In genomic region chr20:2749343-2749950, GRCh38 we compare ENCODE assay signal across 15 cellular contexts. TPM values are rescaled to one million over a fixed set of nuclear protein-coding genes. Genes with fewer than 3 reads are reported as not detected.
DNase-seq lines count a peak whose midpoint lies in the region; TF ChIP-seq lines count a peak whose summit lies in the region.
"Had no signal": no experiment of that assay in that cellular context is flagged by ENCODE, and none has a peak within 500 bp of the region (broad histone marks: within the 10 kb centered on the region; RNA-seq: fewer than 3 reads in every experiment).

No MANE protein-coding gene starts in this region.

- no peak overlapping the region for H2BK20ac ChIP-seq in H9 (ENCODE audit: low read depth, low read length, poor library complexity, severe bottlenecking)

- no peaks in the 10 kb centered on the region for H3K9me3 ChIP-seq in H9 (ENCODE audit: control insufficient read depth, low read depth, low read length)
- no peaks in the 10 kb centered on the region for H3K9me3 ChIP-seq in hepatocyte (ENCODE audit: low read depth)
- no peaks in the 10 kb centered on the region for H3K9me3 ChIP-seq in neuronal stem cell (replicated peaks in 1 of 2; ENCODE audit: control insufficient read depth in 2 of 2, insufficient read depth in 1 of 2, low read depth in 1 of 2, low read length in 2 of 2)

- no peak overlapping the region for H2BK15ac ChIP-seq in H9 (ENCODE audit: low read depth, low read length)
- H2BK15ac ChIP-seq in neuronal stem cell (ENCODE audit: low read length), result no peak overlapping the region

- H3K4me1 Mint-ChIP-seq in H9, result peaks cover 33 to 49% of the 10 kb centered on the region in 2 experiments

- H3T11ph ChIP-seq in H9 (ENCODE audit: low read length), result no peak overlapping the region

- H4K5ac ChIP-seq in H9 (ENCODE audit: insufficient read length, low read depth, low read length), result no peak overlapping the region

- H3K23ac ChIP-seq in H9 (ENCODE audit: insufficient read length, low read depth, low read length) (no peak overlapping the region), neuronal stem cell (ENCODE audit: low read depth, low read length, poor library complexity) (peak overlapping the region; percentile 44)

- peak overlapping the region; percentile 11 for H3K18ac ChIP-seq in H9 (ENCODE audit: insufficient read length, low read depth, low read length)
- H3K18ac ChIP-seq in neuronal stem cell (ENCODE audit: low read length), result peak overlapping the region; percentile 48

- H2AFZ ChIP-seq in H9 (ENCODE audit: low read length) (no peak overlapping the region), hepatocyte (no peak overlapping the region), neuronal stem cell (ENCODE audit: low read length) (no peak overlapping the region)

- H3K4ac ChIP-seq in H9 (ENCODE audit: low read depth, low read length) (no peak overlapping the region), neuronal stem cell (ENCODE audit: low read length) (no peak overlapping the region)

- H3K9me2 ChIP-seq in hepatocyte (replicated peaks; ENCODE audit: insufficient read depth), result no peaks in the 10 kb centered on the region

- TF ChIP-seq CTCF in H9 (conservative IDR thresholded peaks at IDR 0.05) (no peak), hepatocyte (IDR thresholded peaks at IDR 0.05; ENCODE audit: poor library complexity) (no peak)

- H3K4me1 ChIP-seq in H9 (ENCODE audit: insufficient read depth, low read length) (no peaks in the 10 kb centered on the region; the same call in 1 of the 2 replicates), hepatocyte (ENCODE audit: insufficient read depth) (peaks cover 25% of the 10 kb centered on the region), neuronal stem cell (ENCODE audit: control insufficient read depth in 2 of 2, insufficient read depth in 1 of 2, low read depth in 1 of 2, low read length in 2 of 2) (peaks cover 3 to 4% of the 10 kb centered on the region in 2 donors)

- WGBS in H9 (ENCODE audit: extremely low coverage, insufficient read length, low lambda C conversion rate), result no CpG with 5 or more reads among the region's 49 CpGs
- 14% methylated on average over 32 of the region's 49 CpGs for WGBS in hepatocyte (ENCODE audit: low lambda C conversion rate, missing lambda C conversion rate)
- no CpG with 5 or more reads among the region's 49 CpGs for WGBS in neuronal stem cell (ENCODE audit: extremely low coverage in 2 of 2, insufficient read length in 2 of 2, insufficient replicate concordance in 1 of 2), 2 donors

- H4K8ac ChIP-seq in H9 (replicated peaks; ENCODE audit: insufficient read length, low read depth, low read length), result no peak overlapping the region
- no peak overlapping the region for H4K8ac ChIP-seq in neuronal stem cell (ENCODE audit: low read depth, low read length)

- no peak overlapping the region for H3K27ac Mint-ChIP-seq in H9
- H3K27ac Mint-ChIP-seq: B cell had no signal

- no peak overlapping the region for H3K56ac ChIP-seq in H9 (ENCODE audit: insufficient read length, low read depth, low read length)

- H2BK120ac ChIP-seq in H9 (ENCODE audit: low read depth, low read length, poor library complexity, severe bottlenecking) (no peak overlapping the region), neuronal stem cell (ENCODE audit: low read depth, low read length) (no peak overlapping the region)

- no peaks in the 10 kb centered on the region for H3K36me3 ChIP-seq in hepatocyte (replicated peaks; ENCODE audit: insufficient read depth, low read depth)
- H3K36me3 ChIP-seq in neuronal stem cell (replicated peaks in 1 of 2; ENCODE audit: control insufficient read depth in 2 of 2, insufficient read depth in 2 of 2, low read length in 2 of 2), result no peaks in the 10 kb centered on the region

- peak overlapping the region; percentile 55 for H3K4me2 ChIP-seq in H9 (ENCODE audit: insufficient read depth, insufficient read length, low read length)
- peak overlapping the region; percentile 96 for H3K4me2 ChIP-seq in hepatocyte
- H3K4me2 ChIP-seq in neuronal stem cell (ENCODE audit: insufficient read depth, low read length, poor library complexity, severe bottlenecking), result no peak overlapping the region

- peaks cover 28% of the 10 kb centered on the region for H3K23me2 ChIP-seq in H9 (ENCODE audit: insufficient read length, low read depth, low read length, poor library complexity, severe bottlenecking)

- H3K4me3 Mint-ChIP-seq in H9, result peak overlapping the region; percentile 48 to 82; a peak in 4 of 5 replicates
- H3K4me3 Mint-ChIP-seq: B cell had no signal

- no peaks in the 10 kb centered on the region; a peak in 2 of 5 replicates for H3K9me3 Mint-ChIP-seq in H9
- H3K9me3 Mint-ChIP-seq: CD4-positive, alpha-beta memory T cell had no signal

- H3K27me3 Mint-ChIP-seq in H9 (ENCODE audit: low read depth), result peaks cover 91% of the 10 kb centered on the region

- H4K20me1 ChIP-seq in H9 (ENCODE audit: control insufficient read depth, insufficient read depth, insufficient read length) (no peaks in the 10 kb centered on the region), hepatocyte (ENCODE audit: insufficient read depth, poor library complexity, severe bottlenecking) (no peaks in the 10 kb centered on the region)

- H2BK12ac ChIP-seq in H9 (ENCODE audit: insufficient read length, low read depth, low read length) (no peak overlapping the region), neuronal stem cell (ENCODE audit: low read length) (no peak overlapping the region)

- H3K27ac ChIP-seq in H9 (ENCODE audit: insufficient read length, low read depth, low read length) (no peak overlapping the region), hepatocyte (no peak overlapping the region), neuronal stem cell (replicated peaks; ENCODE audit: low read length) (no peak overlapping the region)
- H3K27ac ChIP-seq: SK-N-MC had no signal

- H2AK5ac ChIP-seq in H9 (ENCODE audit: insufficient read length, low read length), result no peak overlapping the region
- H2AK5ac ChIP-seq in neuronal stem cell (ENCODE audit: low read depth, low read length), result no peak overlapping the region

- H2BK5ac ChIP-seq in H9 (ENCODE audit: insufficient read length, low read length), result no peak overlapping the region
- no peak overlapping the region for H2BK5ac ChIP-seq in neuronal stem cell (ENCODE audit: low read length)

- DNase-seq in D341Med (ENCODE audit: low spot score) (peak; percentile 33), H9 (no peak), hepatocyte (ENCODE audit: low spot score) (no peak), neuronal stem cell (ENCODE audit: low spot score) (no peak), NCI-H748 (lab: John Stamatoyannopoulos, UW; ENCODE audit: unreplicated experiment) (no peak), COR-L47 (lab: John Stamatoyannopoulos, UW) (no peak), hepatic stellate cell (ENCODE audit: low spot score) (no peak), iPS-NIHi7 (ENCODE audit: extremely low spot score) (no peak)
- DNase-seq: ACHN; CD4-positive, alpha-beta memory T cell; DND-41; HCEC 1CT; NCI-H2107 had no signal

- H3K27me3 ChIP-seq in H9 (ENCODE audit: insufficient read depth, low read length) (peaks cover 48% of the 10 kb centered on the region), hepatocyte (peaks cover 60% of the 10 kb centered on the region), neuronal stem cell (ENCODE audit: control insufficient read depth in 3 of 3, insufficient read depth in 3 of 3, low read depth in 1 of 3, low read length in 3 of 3) (peaks cover 31 to 95% (median 74%) of the 10 kb centered on the region in 3 experiments)

- H3K79me2 ChIP-seq in H9 (ENCODE audit: insufficient read depth, low read length) (no peaks in the 10 kb centered on the region), hepatocyte (no peaks in the 10 kb centered on the region)

- H4K91ac ChIP-seq in H9 (ENCODE audit: insufficient read length, low read depth, low read length) (no peak overlapping the region), neuronal stem cell (ENCODE audit: low read depth, low read length, poor library complexity) (no peak overlapping the region)

- H3K14ac ChIP-seq in H9 (ENCODE audit: insufficient read depth, low read length) (no peak overlapping the region; the same call in 1 of the 2 replicates), neuronal stem cell (ENCODE audit: low read length) (no peak overlapping the region)

- H3K9ac ChIP-seq in H9 (ENCODE audit: extremely low read depth, insufficient read length, low read length) (no peak overlapping the region), neuronal stem cell (ENCODE audit: low read depth, low read length, poor library complexity) (no peak overlapping the region)

- H3K36me3 Mint-ChIP-seq in H9 (ENCODE audit: insufficient read depth in 1 of 3, low read depth in 3 of 3), result no peaks in the 10 kb centered on the region; a peak in 1 of 7 replicates
- H3K36me3 Mint-ChIP-seq: CD4-positive, alpha-beta memory T cell had no signal

- H3K4me3 ChIP-seq in hepatocyte (no peak overlapping the region), neuronal stem cell (ENCODE audit: low read length in 2 of 2) (no peak overlapping the region)
- H3K4me3 ChIP-seq: SK-N-MC had no signal

- H3K79me1 ChIP-seq in H9 (ENCODE audit: insufficient read depth, low read depth, low read length, poor library complexity, severe bottlenecking), result no peaks in the 10 kb centered on the region
- H3K79me1 ChIP-seq in neuronal stem cell (ENCODE audit: low read depth, low read length), result no peaks in the 10 kb centered on the region

RNA-seq across cellular contexts. Expression of gene CPXM1, which starts 51.0 kb away (rescaled TPM):
- total RNA-seq in H9 (2021) (69.0 and 70.0 TPM in 2 replicates), hepatocyte (47.9 and 57.8 TPM in 2 replicates)
- polyA plus RNA-seq in hepatocyte, result 66.3 and 82.5 TPM in 2 replicates
- polyA plus RNA-seq in neuronal stem cell (2013, experiment 1 of 2), result 100 TPM
- 97.5 TPM for polyA plus RNA-seq in neuronal stem cell (2013, experiment 2 of 2)
- total RNA-seq: CD4-positive, alpha-beta memory T cell had no signal
- polyA plus RNA-seq: CD4-positive, alpha-beta memory T cell had no signal

RNA-seq across cellular contexts. Expression of gene EBF4, which starts 56.9 kb away (rescaled TPM):
- total RNA-seq in H9 (2021) (3.9 and 4.3 TPM in 2 replicates), hepatocyte (10.7 and 11.6 TPM in 2 replicates)
- polyA plus RNA-seq in hepatocyte, result 17.9 and 27.1 TPM in 2 replicates
- 19.6 TPM for polyA plus RNA-seq in neuronal stem cell (2013, experiment 1 of 2)
- 17.3 TPM for polyA plus RNA-seq in neuronal stem cell (2013, experiment 2 of 2)
